ENCODE assay signal across 13 cellular contexts in genomic region chr5:67416133-67416937, GRCh38.
DNase-seq lines count a peak whose midpoint lies in the region; ATAC-seq and TF ChIP-seq lines count a peak whose summit lies in the region.
"Had no signal": no experiment of that assay in that cellular context is flagged by ENCODE, and none has a peak within 500 bp of the region (broad histone marks: within the 10 kb centered on the region; RNA-seq: fewer than 3 reads in every experiment).

No MANE protein-coding gene starts in this region.

- no peak overlapping the region for H3K27ac Mint-ChIP-seq in T-cell
- peak overlapping the region; percentile 44 for H3K27ac Mint-ChIP-seq in neural crest cell (ENCODE audit: unreplicated experiment)
- H3K27ac Mint-ChIP-seq: nephron had no signal

- H3K27me3 Mint-ChIP-seq in T-cell (no peaks in the 10 kb centered on the region), neural crest cell (ENCODE audit: low read depth) (no peaks in the 10 kb centered on the region)
- H3K27me3 Mint-ChIP-seq: CD8-positive, alpha-beta memory T cell had no signal

- in situ Hi-C loops in GM13977 (cut with MboI; ENCODE audit: low pct_unique_long_range_greater_than_20kb, low sequenced_read_pairs, unreplicated experiment): no loop called here

- H3K4me3 Mint-ChIP-seq in T-cell (no peak overlapping the region), neural crest cell (peak overlapping the region; percentile 45)
- H3K4me3 Mint-ChIP-seq: nephron had no signal

- H3K4me1 Mint-ChIP-seq in T-cell (peaks cover 11 to 15% (median 12%) of the 10 kb centered on the region in 3 donors), neural crest cell (peaks cover 38% of the 10 kb centered on the region)

- H3K9me3 Mint-ChIP-seq in T-cell (peaks cover 0 to 3% (median 0%) of the 10 kb centered on the region in 3 donors), neural crest cell (no peaks in the 10 kb centered on the region)
- H3K9me3 Mint-ChIP-seq: CD8-positive, alpha-beta memory T cell had no signal

- H3K36me3 Mint-ChIP-seq in T-cell (no peaks in the 10 kb centered on the region), neural crest cell (ENCODE audit: low read depth) (no peaks in the 10 kb centered on the region)

- peak; percentile 59 for ATAC-seq in GM18858 (IDR thresholded peaks at IDR 0.05; ENCODE audit: unreplicated experiment)
- peak; percentile 74 for ATAC-seq in HG02759 (IDR thresholded peaks at IDR 0.05; ENCODE audit: unreplicated experiment)
- ATAC-seq in T-cell (replicated peaks in 1 of 4): peak in 2 of 4 experiments; percentile 26 to 84

- CTCF ChIA-PET in T-cell (lab: Charles Lee): interaction anchor here in 1 of 2 donors (0.6 kb wide), 1 partner anchor 1250 kb away, joined by 3 read pairs; no protein-coding TSS in a partner anchor

- no peak for TF ChIP-seq CTCF in neural crest cell (conservative IDR thresholded peaks at IDR 0.05)
- no peak for TF ChIP-seq CTCF in GM13977 (IDR thresholded peaks at IDR 0.05; ENCODE audit: extremely low read depth, insufficient read depth, missing control alignments)

- POLR2A ChIA-PET in T-cell (lab: Charles Lee): interaction anchor here in 1 of 2 donors (0.6 kb wide), 1 partner anchor 1466 kb away, joined by 7 read pairs; no protein-coding TSS in a partner anchor

- peak in 21 of 34 experiments; percentile 0 to 31 (median 3) for DNase-seq in T-cell
- DNase-seq in neural crest cell (ENCODE audit: low read depth, low spot score): peak; percentile 18
- DNase-seq in KG1 (lab: John Stamatoyannopoulos, UW): no peak
- no peak for DNase-seq in GDM1 (lab: John Stamatoyannopoulos, UW)
- DNase-seq in GM13977 (ENCODE audit: low spot score): no peak
- DNase-seq: activated effector memory CD4-positive, alpha-beta T cell treated with anti-CD3 and anti-CD28 coated beads, Interleukin-2, amount 50 U/mL, for 16 hours; Kasumi-1; NCI-H2029; testis had no signal

Comparison
In these comparisons a context has a peak if more than half of its experiments do, and no peak if none do; other contexts are left out.
1. DNase-seq: peak in T-cell (21 of 34) and neural crest cell (single experiment); none in KG1 (single experiment), GDM1 (single experiment) and GM13977 (single experiment).